8 cellular contexts compared by ENCODE assay signal in genomic region chr3:87298111-87298718, GRCh38. TPM values are rescaled to one million over a fixed set of nuclear protein-coding genes. Genes with fewer than 3 reads are reported as not detected.
A peak's percentile ranks its signal among the peaks of the same experiment; 100 is the strongest.
DNase-seq lines count a peak whose midpoint lies in the region; ATAC-seq and TF ChIP-seq lines count a peak whose summit lies in the region.

No MANE protein-coding gene starts in this region.

- 30% methylated on average over 3 of the region's 3 CpGs for WGBS in hepatocyte (ENCODE audit: low lambda C conversion rate, missing lambda C conversion rate)

- H3K79me2 ChIP-seq in hepatocyte: no peaks in the 10 kb centered on the region

- H4K20me1 ChIP-seq in hepatocyte (ENCODE audit: insufficient read depth, poor library complexity, severe bottlenecking): no peaks in the 10 kb centered on the region

- no peak overlapping the region for H3K27ac ChIP-seq in hepatocyte

- no peaks in the 10 kb centered on the region for H3K9me3 ChIP-seq in hepatocyte (ENCODE audit: low read depth)

- no peaks in the 10 kb centered on the region for H3K36me3 ChIP-seq in hepatocyte (replicated peaks; ENCODE audit: insufficient read depth, low read depth)

- H3K4me1 Mint-ChIP-seq in WTC11: no peaks in the 10 kb centered on the region

- POLR2A ChIA-PET in WTC11 (lab: Charles Lee): no interaction called here

- no peaks in the 10 kb centered on the region for H3K36me3 Mint-ChIP-seq in WTC11

- H3K27me3 Mint-ChIP-seq in WTC11 (ENCODE audit: low read depth): no peaks in the 10 kb centered on the region

- peak; percentile 78 for ATAC-seq in HG02588 (IDR thresholded peaks at IDR 0.05; ENCODE audit: unreplicated experiment)
- ATAC-seq in WTC11: peak; percentile 60

- H3K9me2 ChIP-seq in hepatocyte (replicated peaks; ENCODE audit: insufficient read depth): no peaks in the 10 kb centered on the region

- no peak overlapping the region for H3K4me3 Mint-ChIP-seq in WTC11

- H3K9me3 Mint-ChIP-seq in WTC11: peaks cover 6% of the 10 kb centered on the region

- H3K27me3 ChIP-seq in hepatocyte: no peaks in the 10 kb centered on the region

- no peak overlapping the region for H3K4me3 ChIP-seq in hepatocyte

- no peak overlapping the region for H2AFZ ChIP-seq in hepatocyte

- CTCF ChIA-PET in WTC11 (lab: Charles Lee): interaction anchor here (0.6 to 1.4 kb wide), 5 partner anchors 11 to 707 kb away, joined by 3 to 7 read pairs (median 4); no protein-coding TSS in a partner anchor

- H3K4me2 ChIP-seq in hepatocyte: no peak overlapping the region

- TF ChIP-seq CTCF in GM12874 (IDR thresholded peaks at IDR 0.05; ENCODE audit: insufficient read depth, low read depth, low read length) (peak; percentile 18; the same call in 1 of the 2 replicates), WTC11 (IDR thresholded peaks at IDR 0.05) (no peak; the same call in 1 of the 2 replicates), hepatocyte (IDR thresholded peaks at IDR 0.05; ENCODE audit: poor library complexity) (peak; percentile 87)

- no peak overlapping the region for H3K27ac Mint-ChIP-seq in WTC11

- no peaks in the 10 kb centered on the region for H3K4me1 ChIP-seq in hepatocyte (ENCODE audit: insufficient read depth)

- intact Hi-C loops in posterior cingulate gyrus (cut with DNase I): loop anchor here (2.0 kb wide), 1 partner anchor 705 kb away; no protein-coding TSS in a partner anchor

- DNase-seq in AML-193 (lab: John Stamatoyannopoulos, UW): peak; percentile 83 to 84
- DNase-seq in NCI-H1048 (lab: John Stamatoyannopoulos, UW): peak; percentile 4
- DNase-seq in WTC11 (ENCODE audit: low spot score): no peak
- DNase-seq in hepatocyte (ENCODE audit: low spot score): peak; percentile 51
- peak; percentile 29 for DNase-seq in stromal cell of bone marrow (ENCODE audit: low read depth)
- DNase-seq in posterior cingulate gyrus: no peak

TF ChIP-seq in WTC11, 78 proteins besides CTCF, POLR2A, EP300 and RAD21:
- TF ChIP-seq ZNF317 (CRISPR knock-in tag; IDR thresholded peaks at IDR 0.05; ENCODE audit: borderline replicate concordance, low read depth): no peak
- no peak for TF ChIP-seq TP53 (CRISPR knock-in tag; IDR thresholded peaks at IDR 0.05)
- TF ChIP-seq ELF4 (CRISPR knock-in tag; IDR thresholded peaks at IDR 0.05; ENCODE audit: low read depth): no peak
- no peak for TF ChIP-seq TEAD4 (CRISPR knock-in tag; IDR thresholded peaks at IDR 0.05)
- TF ChIP-seq RELA (CRISPR knock-in tag; IDR thresholded peaks at IDR 0.05; ENCODE audit: borderline replicate concordance): no peak
- TF ChIP-seq SMAD4 (CRISPR knock-in tag; IDR thresholded peaks at IDR 0.05): no peak
- TF ChIP-seq RORB (CRISPR knock-in tag; IDR thresholded peaks at IDR 0.05): no peak
- no peak for TF ChIP-seq ZNF138 (CRISPR knock-in tag; conservative IDR thresholded peaks at IDR 0.05)

RNA-seq across cellular contexts. Expression of gene POU1F1, which starts 21.8 kb away (rescaled TPM):
- total RNA-seq in WTC11 (2021) (not detected in 3 replicates), hepatocyte (not detected in 2 replicates)
- polyA plus RNA-seq in hepatocyte: not detected in 2 replicates

Comparison
In these comparisons a context has a peak if more than half of its experiments do, and no peak if none do; other contexts are left out.
1. DNase-seq: peak in AML-193 (2 of 2), NCI-H1048 (single experiment), hepatocyte (single experiment) and stromal cell of bone marrow (single experiment); none in WTC11 (single experiment) and posterior cingulate gyrus (0 of 10).